19 cellular contexts compared by ENCODE assay signal in the genomic region with DNA sequence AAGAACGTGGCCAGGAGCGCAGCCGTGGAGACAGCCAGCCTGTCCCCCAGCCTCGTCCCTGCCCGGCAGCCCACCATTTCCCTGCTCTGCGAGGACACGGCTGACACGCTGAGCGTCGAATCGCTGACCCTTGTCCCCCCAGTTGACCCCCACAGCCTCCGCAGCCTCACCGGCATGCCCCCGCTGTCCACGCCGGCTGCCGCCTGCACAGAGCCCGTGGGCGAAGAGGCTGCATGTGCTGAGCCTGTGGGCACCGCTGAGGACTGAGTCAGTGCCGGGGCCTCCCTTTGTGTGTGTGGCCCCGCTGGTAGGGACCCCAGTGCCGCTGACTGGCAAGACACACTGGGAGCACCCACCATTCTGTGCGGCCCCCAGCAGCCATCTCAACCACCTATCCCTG.
DNase-seq lines count a peak whose midpoint lies in the region; ATAC-seq and TF ChIP-seq lines count a peak whose summit lies in the region.
"Had no signal": no experiment of that assay in that cellular context is flagged by ENCODE, and none has a peak within 500 bp of the region (broad histone marks: within the 10 kb centered on the region; RNA-seq: fewer than 3 reads in every experiment).

No MANE protein-coding gene starts in this region.

- WGBS in IMR-90 (ENCODE audit: extremely low coverage in 2 of 2, insufficient read length in 1 of 2), 2 experiments, result 90% methylated on average over 18 of the region's 24 CpGs; no CpG with 5 or more reads in 1 of the 2 experiments
- WGBS in trophoblast cell (ENCODE audit: extremely low coverage, insufficient coverage, insufficient read length), result no CpG with 5 or more reads among the region's 24 CpGs

- H3K4me2 ChIP-seq in IMR-90 (ENCODE audit: low read depth, low read length) (no peak overlapping the region), trophoblast cell (ENCODE audit: low read length) (no peak overlapping the region)

- CTCF ChIA-PET in IMR-90 (lab: Yijun Ruan, JAX), result no interaction called here

- H3K18ac ChIP-seq in IMR-90 (ENCODE audit: low read depth, low read length), result no peak overlapping the region
- H3K18ac ChIP-seq in trophoblast cell (ENCODE audit: low read length), result no peak overlapping the region

- H3K27ac ChIP-seq in IMR-90 (ENCODE audit: insufficient read depth, low read length) (no peak overlapping the region), trophoblast cell (ENCODE audit: low read depth, low read length) (no peak overlapping the region)
- H3K27ac ChIP-seq: SJSA1 had no signal

- DNase-seq in activated T-cell treated with anti-CD3 and anti-CD28 coated beads, Interleukin-2, amount 50 U/mL, for 24 hours, result no peak
- no peak for DNase-seq in activated T-cell treated with anti-CD3 and anti-CD28 coated beads, Interleukin-2, amount 50 U/mL, for 1 hour
- no peak for DNase-seq in IMR-90
- DNase-seq in activated naive CD8-positive, alpha-beta T cell treated with anti-CD3 and anti-CD28 coated beads, Interleukin-2, amount 50 U/mL, for 24 hours, result no peak
- DNase-seq in trophoblast cell, result no peak
- DNase-seq in cerebellum (ENCODE audit: low spot score), result no peak
- DNase-seq: DMS79, HFFc6, Kasumi-1, NCI-H1694, NCI-H2081, NCI-H2171 treated with DMSO at 0.1 percent for 48 hours, NCI-H446, NCI-H526 treated with DMSO at 0.1 percent for 48 hours had no signal

- H2BK5ac ChIP-seq in IMR-90 (ENCODE audit: low read depth, low read length, poor library complexity, severe bottlenecking) (no peak overlapping the region), trophoblast cell (ENCODE audit: low read depth, low read length, poor library complexity) (no peak overlapping the region)

- no peaks in the 10 kb centered on the region for H3K27me3 Mint-ChIP-seq in activated T-cell treated with anti-CD3 and anti-CD28 coated beads, Interleukin-2, amount 50 U/mL, for 24 hours
- H3K27me3 Mint-ChIP-seq in activated naive CD8-positive, alpha-beta T cell treated with anti-CD3 and anti-CD28 coated beads, Interleukin-2, amount 50 U/mL, for 24 hours, result no peaks in the 10 kb centered on the region
- H3K27me3 Mint-ChIP-seq: IgD-negative memory B cell had no signal

- H2BK120ac ChIP-seq in IMR-90 (ENCODE audit: low read depth, low read length), result no peak overlapping the region
- no peak overlapping the region for H2BK120ac ChIP-seq in trophoblast cell (ENCODE audit: insufficient read depth, low read length, poor library complexity)

- no peak for TF ChIP-seq RAD21 in IMR-90 (IDR thresholded peaks at IDR 0.05; ENCODE audit: low read length)

- no peaks in the 10 kb centered on the region; the same call in 1 of the 2 replicates for H4K20me1 ChIP-seq in IMR-90 (ENCODE audit: insufficient read depth, low read length)

- H4K8ac ChIP-seq in IMR-90 (ENCODE audit: low read depth in 2 of 2, low read length in 2 of 2) (no peak overlapping the region), trophoblast cell (ENCODE audit: low read depth, low read length) (no peak overlapping the region)

- H3K36me3 Mint-ChIP-seq in activated T-cell treated with anti-CD3 and anti-CD28 coated beads, Interleukin-2, amount 50 U/mL, for 24 hours (ENCODE audit: low read depth), result peaks cover 62% of the 10 kb centered on the region
- H3K36me3 Mint-ChIP-seq in activated naive CD8-positive, alpha-beta T cell treated with anti-CD3 and anti-CD28 coated beads, Interleukin-2, amount 50 U/mL, for 24 hours (ENCODE audit: low read depth), result peaks cover 28% of the 10 kb centered on the region

- H3K9me1 ChIP-seq in IMR-90 (ENCODE audit: insufficient read depth, low read length), result no peaks in the 10 kb centered on the region

- H3K27ac Mint-ChIP-seq in activated T-cell treated with anti-CD3 and anti-CD28 coated beads, Interleukin-2, amount 50 U/mL, for 24 hours, result peak overlapping the region; percentile 67
- H3K27ac Mint-ChIP-seq in activated naive CD8-positive, alpha-beta T cell treated with anti-CD3 and anti-CD28 coated beads, Interleukin-2, amount 50 U/mL, for 24 hours, result peak overlapping the region; percentile 26
- H3K27ac Mint-ChIP-seq: HFFc6 had no signal

- H2AK5ac ChIP-seq in IMR-90 (ENCODE audit: low read depth, low read length), result no peak overlapping the region
- no peak overlapping the region for H2AK5ac ChIP-seq in trophoblast cell (ENCODE audit: low read length)

- no peak for TF ChIP-seq CTCF in IMR-90 (conservative IDR thresholded peaks at IDR 0.05; ENCODE audit: low read depth, low read length)

- no peaks in the 10 kb centered on the region for H3K9me3 Mint-ChIP-seq in activated T-cell treated with anti-CD3 and anti-CD28 coated beads, Interleukin-2, amount 50 U/mL, for 24 hours
- H3K9me3 Mint-ChIP-seq in activated naive CD8-positive, alpha-beta T cell treated with anti-CD3 and anti-CD28 coated beads, Interleukin-2, amount 50 U/mL, for 24 hours, result peaks cover 2% of the 10 kb centered on the region
- H3K9me3 Mint-ChIP-seq: HFFc6, IgD-negative memory B cell had no signal

- no peak overlapping the region for H3K56ac ChIP-seq in IMR-90 (ENCODE audit: extremely low read depth, insufficient read depth, low read length)

- POLR2A ChIA-PET in IMR-90 (lab: Charles Lee; ENCODE audit: unreplicated experiment), result no interaction called here

- no peak overlapping the region for H4K12ac ChIP-seq in trophoblast cell (ENCODE audit: low read depth, low read length)

- H3K4me1 ChIP-seq in IMR-90 (ENCODE audit: control insufficient read depth, insufficient read depth, low read length) (peaks cover 8% of the 10 kb centered on the region; the same call in 1 of the 2 replicates), trophoblast cell (ENCODE audit: control insufficient read depth in 1 of 2, insufficient read depth in 2 of 2, low read length in 2 of 2) (peaks cover 0 to 2% of the 10 kb centered on the region in 2 experiments)

- H3K36me3 ChIP-seq in IMR-90 (ENCODE audit: control insufficient read depth, insufficient read depth, low read length) (peaks cover 6% of the 10 kb centered on the region), trophoblast cell (ENCODE audit: control insufficient read depth in 1 of 2, insufficient read depth in 2 of 2, low read length in 2 of 2) (peaks cover 4% of the 10 kb centered on the region in 2 experiments)

- no peak overlapping the region for H3K23ac ChIP-seq in IMR-90 (ENCODE audit: low read depth, low read length)
- H3K23ac ChIP-seq in trophoblast cell (ENCODE audit: low read length), result no peak overlapping the region

- H2AK9ac ChIP-seq in IMR-90 (replicated peaks; ENCODE audit: low read depth, low read length, poor library complexity), result no peak overlapping the region

- no peak overlapping the region for H3K4me3 Mint-ChIP-seq in activated T-cell treated with anti-CD3 and anti-CD28 coated beads, Interleukin-2, amount 50 U/mL, for 24 hours
- H3K4me3 Mint-ChIP-seq in activated naive CD8-positive, alpha-beta T cell treated with anti-CD3 and anti-CD28 coated beads, Interleukin-2, amount 50 U/mL, for 24 hours, result no peak overlapping the region
- H3K4me3 Mint-ChIP-seq: HFFc6 had no signal

- H3K79me1 ChIP-seq in IMR-90 (ENCODE audit: low read depth in 1 of 2, low read length in 2 of 2), result no peaks in the 10 kb centered on the region
- no peaks in the 10 kb centered on the region for H3K79me1 ChIP-seq in trophoblast cell (ENCODE audit: low read length)

- no peaks in the 10 kb centered on the region for H3K79me2 ChIP-seq in trophoblast cell (ENCODE audit: control insufficient read depth, insufficient read depth, low read length, poor library complexity)

- H4K91ac ChIP-seq in IMR-90 (ENCODE audit: insufficient read depth, low read depth, low read length) (no peak overlapping the region), trophoblast cell (ENCODE audit: low read depth, low read length) (no peak overlapping the region)

- intact Hi-C loops in IMR-90 (cut with micrococcal nuclease), result no loop called here

- no TSS peak for BruUV-seq in IMR-90 (replicated peaks; lab: Mats Ljungman, UMichigan)

- H3K9me3 ChIP-seq in IMR-90 (ENCODE audit: control insufficient read depth, insufficient read depth, low read length) (no peaks in the 10 kb centered on the region), trophoblast cell (ENCODE audit: insufficient read depth, low read depth, low read length) (no peaks in the 10 kb centered on the region)
- H3K9me3 ChIP-seq: SJSA1 had no signal

- no peak for ATAC-seq in IMR-90 (ENCODE audit: low read depth)
- no peak for ATAC-seq in activated naive CD8-positive, alpha-beta T cell treated with anti-CD3 and anti-CD28 coated beads, Interleukin-2, amount 50 U/mL, for 24 hours
- no peak for ATAC-seq in HG02852 (IDR thresholded peaks at IDR 0.05; ENCODE audit: unreplicated experiment)
- no peak for ATAC-seq in HG03571 (IDR thresholded peaks at IDR 0.05; ENCODE audit: unreplicated experiment)
- ATAC-seq: Right ventricle myocardium inferior had no signal

- no peak for TF ChIP-seq POLR2A in IMR-90 (IDR thresholded peaks at IDR 0.05; ENCODE audit: low read depth, low read length)

- H3K4me3 ChIP-seq in IMR-90 (ENCODE audit: insufficient read depth, low read depth, low read length) (no peak overlapping the region), trophoblast cell (ENCODE audit: low read depth, low read length) (peak overlapping the region; percentile 32)
- H3K4me3 ChIP-seq: SJSA1 had no signal

- H3K4ac ChIP-seq in IMR-90 (ENCODE audit: low read depth, low read length), result no peak overlapping the region
- H3K4ac ChIP-seq in trophoblast cell (ENCODE audit: low read depth, low read length), result no peak overlapping the region

- peak overlapping the region; percentile 10 for H2AFZ ChIP-seq in IMR-90 (replicated peaks; ENCODE audit: low read length, poor library complexity)
- H2AFZ ChIP-seq in trophoblast cell (ENCODE audit: insufficient read depth, low read length, poor library complexity), result no peak overlapping the region

- H3K27me3 ChIP-seq in IMR-90 (ENCODE audit: control insufficient read depth, insufficient read depth, low read length) (no peaks in the 10 kb centered on the region), trophoblast cell (ENCODE audit: insufficient read depth, low read length) (no peaks in the 10 kb centered on the region)
- H3K27me3 ChIP-seq: SJSA1 had no signal

- in situ Hi-C loops in IMR-90 (cut with MboI; ENCODE audit: low sequenced_read_pairs), result no loop called here

- H2BK20ac ChIP-seq in IMR-90 (ENCODE audit: low read depth, low read length), result no peak overlapping the region

- no peak overlapping the region for H2BK12ac ChIP-seq in trophoblast cell (ENCODE audit: low read length)

- dilution Hi-C loops in IMR-90 (cut with HindIII; ENCODE audit: low sequenced_read_pairs, unreplicated experiment), result no loop called here

- H3K9ac ChIP-seq in IMR-90 (ENCODE audit: low read depth, low read length) (no peak overlapping the region), trophoblast cell (ENCODE audit: low read length) (no peak overlapping the region)

- H2BK15ac ChIP-seq in IMR-90 (ENCODE audit: low read depth, low read length), result no peak overlapping the region

- H4K5ac ChIP-seq in IMR-90 (ENCODE audit: low read depth, low read length), result no peak overlapping the region

- H3K14ac ChIP-seq in IMR-90 (replicated peaks; ENCODE audit: low read depth, low read length), result no peak overlapping the region
- H3K14ac ChIP-seq in trophoblast cell (ENCODE audit: low read length), result no peak overlapping the region

- H3K4me1 Mint-ChIP-seq in activated T-cell treated with anti-CD3 and anti-CD28 coated beads, Interleukin-2, amount 50 U/mL, for 24 hours (ENCODE audit: low read depth), result peaks cover 84% of the 10 kb centered on the region
- peaks cover 76% of the 10 kb centered on the region for H3K4me1 Mint-ChIP-seq in activated naive CD8-positive, alpha-beta T cell treated with anti-CD3 and anti-CD28 coated beads, Interleukin-2, amount 50 U/mL, for 24 hours
